In the genomic region with DNA sequence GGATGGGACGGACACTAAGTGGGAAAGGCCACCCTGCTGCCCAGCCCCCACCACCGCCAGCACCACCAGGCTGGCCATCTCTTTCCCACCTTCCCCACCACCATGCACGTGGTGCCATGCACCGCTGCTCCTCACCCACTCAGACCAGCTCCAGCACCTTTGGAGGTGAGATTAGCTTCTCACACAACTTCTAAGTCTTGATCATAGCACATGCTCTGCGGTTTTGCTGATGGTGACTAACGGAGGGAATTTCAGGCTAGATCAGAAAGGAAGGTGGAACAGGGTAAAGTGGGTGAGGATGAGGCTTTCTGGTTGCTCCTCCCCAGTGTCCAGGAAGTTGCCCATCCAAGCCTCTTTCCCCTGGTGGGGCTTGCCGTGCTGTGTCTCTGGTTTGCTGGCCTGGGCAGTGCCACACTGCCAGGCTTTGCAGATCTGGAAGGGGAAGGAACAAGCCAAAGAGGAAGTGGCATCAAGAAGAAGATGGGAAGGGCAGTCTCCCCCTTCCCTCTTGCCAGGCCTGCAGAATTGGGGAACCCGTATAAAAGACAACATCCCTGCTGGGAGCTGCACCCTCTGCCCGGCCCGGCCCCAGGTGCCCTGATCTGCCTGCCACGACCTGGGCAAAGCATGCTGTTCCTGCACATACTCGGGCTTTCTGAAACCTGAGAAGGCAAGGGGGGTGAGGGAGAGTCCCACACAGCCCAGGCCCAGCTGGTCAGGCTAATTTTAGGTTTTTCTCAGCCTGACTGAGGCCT, we compare ENCODE assay signal across 9 cellular contexts. TPM values are rescaled to one million over a fixed set of nuclear protein-coding genes. Genes with fewer than 3 reads are reported as not detected.
A peak's percentile ranks its signal among the peaks of the same experiment; 100 is the strongest.
DNase-seq lines count a peak whose midpoint lies in the region; ATAC-seq, FAIRE-seq and TF ChIP-seq lines count a peak whose summit lies in the region.
"Had no signal": no experiment of that assay in that cellular context is flagged by ENCODE, and none has a peak within 500 bp of the region (broad histone marks: within the 10 kb centered on the region; RNA-seq: fewer than 3 reads in every experiment).

No MANE protein-coding gene starts in this region.

- CTCF ChIA-PET in activated CD4-positive, alpha-beta memory T cell treated with anti-CD3 and anti-CD28 coated beads, Interleukin-2, amount 10 ng/mL, durations not matched to agents 7 days and 5 days (lab: Charles Lee) = interaction anchor here (0.9 to 4.7 kb wide), 7 partner anchors 10 to 137 kb away, joined by 3 to 24 read pairs (median 3); no protein-coding TSS in a partner anchor

- FAIRE-seq in keratinocyte (lab: Jason Lieb, UNC) = no peak
- FAIRE-seq: islet of Langerhans had no signal

- H3K9ac ChIP-seq in keratinocyte (ENCODE audit: control insufficient read depth, extremely low read depth, insufficient read depth, low read length) = no peak overlapping the region

- no peak overlapping the region for H2AFZ ChIP-seq in keratinocyte (ENCODE audit: control insufficient read depth, low read length)

- no peaks in the 10 kb centered on the region for H3K9me1 ChIP-seq in keratinocyte (ENCODE audit: control insufficient read depth, extremely low read depth, insufficient read depth, low read length)

- no peaks in the 10 kb centered on the region for H3K9me3 Mint-ChIP-seq in activated CD4-positive, alpha-beta memory T cell treated with anti-CD3 and anti-CD28 coated beads, Interleukin-2, amount 10 ng/mL, durations not matched to agents 7 days and 5 days

- dilution Hi-C loops in keratinocyte (cut with MboI; ENCODE audit: extremely low pct_ligation_motif_present, low sequenced_read_pairs) = no loop called here

- H3K4me1 Mint-ChIP-seq in activated CD4-positive, alpha-beta memory T cell treated with anti-CD3 and anti-CD28 coated beads, Interleukin-2, amount 10 ng/mL, durations not matched to agents 7 days and 5 days = peaks cover 84% of the 10 kb centered on the region

- H3K79me2 ChIP-seq in keratinocyte (ENCODE audit: control insufficient read depth, insufficient read depth, low read length) = no peaks in the 10 kb centered on the region

- peaks cover 25% of the 10 kb centered on the region for H3K4me1 ChIP-seq in keratinocyte (ENCODE audit: control insufficient read depth, extremely low read depth, insufficient read depth, low read length)

- no peak for TF ChIP-seq CTCF in keratinocyte (optimal IDR thresholded peaks at IDR 0.05 in 1 of 3, IDR thresholded peaks at IDR 0.05 in 1 of 3, conservative IDR thresholded peaks at IDR 0.05 in 1 of 3; ENCODE audit: extremely low read depth in 1 of 3, insufficient read depth in 2 of 3, low read length in 3 of 3)

- H3K27ac ChIP-seq in keratinocyte (ENCODE audit: control insufficient read depth, insufficient read depth, low read length) = peak overlapping the region; percentile 73

- H4K20me1 ChIP-seq in keratinocyte (ENCODE audit: control insufficient read depth, extremely low read depth, insufficient read depth, low read length) = no peaks in the 10 kb centered on the region

- no peak overlapping the region for H3K4me3 Mint-ChIP-seq in activated CD4-positive, alpha-beta memory T cell treated with anti-CD3 and anti-CD28 coated beads, Interleukin-2, amount 10 ng/mL, durations not matched to agents 7 days and 5 days

- H3K27ac Mint-ChIP-seq in activated CD4-positive, alpha-beta memory T cell treated with anti-CD3 and anti-CD28 coated beads, Interleukin-2, amount 10 ng/mL, durations not matched to agents 7 days and 5 days = peak overlapping the region; percentile 89

- ATAC-seq in GM18498 (IDR thresholded peaks at IDR 0.05; ENCODE audit: unreplicated experiment) (peak; percentile 69), GM21423 (IDR thresholded peaks at IDR 0.05; ENCODE audit: unreplicated experiment) (peak; percentile 62), HG03571 (IDR thresholded peaks at IDR 0.05; ENCODE audit: unreplicated experiment) (peak; percentile 49)

- H3K9me3 ChIP-seq in keratinocyte (ENCODE audit: control insufficient read depth, low read depth, low read length) = no peaks in the 10 kb centered on the region

- no peaks in the 10 kb centered on the region for H3K36me3 Mint-ChIP-seq in activated CD4-positive, alpha-beta memory T cell treated with anti-CD3 and anti-CD28 coated beads, Interleukin-2, amount 10 ng/mL, durations not matched to agents 7 days and 5 days (ENCODE audit: low read depth)

- POLR2A ChIA-PET in activated CD4-positive, alpha-beta memory T cell treated with anti-CD3 and anti-CD28 coated beads, Interleukin-2, amount 10 ng/mL, durations not matched to agents 7 days and 5 days (lab: Charles Lee) = interaction anchor here (0.5 to 5.2 kb wide), 9 partner anchors 9 to 125 kb away, joined by 3 to 64 read pairs (median 6); a partner anchor contains a TSS

- no peak overlapping the region for H3K4me3 ChIP-seq in keratinocyte (ENCODE audit: control insufficient read depth in 2 of 3, extremely low read depth in 1 of 3, insufficient read depth in 2 of 3, low read depth in 1 of 3, low read length in 3 of 3)

- H3K27me3 Mint-ChIP-seq in activated CD4-positive, alpha-beta memory T cell treated with anti-CD3 and anti-CD28 coated beads, Interleukin-2, amount 10 ng/mL, durations not matched to agents 7 days and 5 days = no peaks in the 10 kb centered on the region

- no peaks in the 10 kb centered on the region for H3K36me3 ChIP-seq in keratinocyte (ENCODE audit: control insufficient read depth in 2 of 2, extremely low read depth in 1 of 2, insufficient read depth in 2 of 2, low read length in 2 of 2)

- no peaks in the 10 kb centered on the region for H3K27me3 ChIP-seq in keratinocyte (ENCODE audit: control insufficient read depth, extremely low read depth, insufficient read depth, low read length)

- peak; percentile 44 for DNase-seq in activated CD4-positive, alpha-beta memory T cell treated with anti-CD3 and anti-CD28 coated beads, Interleukin-2, amount 10 ng/mL, durations not matched to agents 7 days and 5 days
- DNase-seq in keratinocyte (ENCODE audit: low read depth, low spot score) = no peak
- no peak for DNase-seq in T-helper 9 cell
- DNase-seq in COLO829 (ENCODE audit: low spot score) = no peak
- no peak for DNase-seq in islet precursor cell

- no peak overlapping the region for H3K4me2 ChIP-seq in keratinocyte (ENCODE audit: control insufficient read depth, extremely low read depth, insufficient read depth, low read depth, low read length)

RNA-seq across cellular contexts. Expression of a gene that starts 44.3 kb away (rescaled TPM):
- 100 to 1,000 TPM; 156 to 161 TPM for total RNA-seq in activated CD4-positive, alpha-beta memory T cell treated with anti-CD3 and anti-CD28 coated beads, Interleukin-2, amount 10 ng/mL, durations not matched to agents 7 days and 5 days
- polyA plus RNA-seq in keratinocyte = 77.1 to 120 TPM (median 77.7 TPM) in 3 replicates
- 98.7 TPM for polyA plus RNA-seq in keratinocyte (2011; ENCODE audit: low read depth)
- 60.1 and 121 TPM in 2 replicates for polyA plus RNA-seq in keratinocyte (2011; cell fraction: cytosol; rRNA removed)
- 91.8 and 105 TPM in 2 replicates for polyA plus RNA-seq in keratinocyte (2011; cell fraction: nucleus; rRNA removed)
- 75.0 and 81.2 TPM in 2 replicates for polyA plus RNA-seq in keratinocyte (2012; ENCODE audit: low replicate concordance)
- polyA minus RNA-seq in keratinocyte = 59.3 to 159 TPM (median 79.1 TPM) in 3 replicates
- polyA minus RNA-seq in keratinocyte (2011; cell fraction: cytosol; rRNA and poly(A)+ RNA removed) = 87.7 TPM
- polyA minus RNA-seq in keratinocyte (2011; cell fraction: nucleus; rRNA and poly(A)+ RNA removed) = 67.4 and 142 TPM in 2 replicates
